ENCODE assay signal across 1 cellular context in the genomic region with DNA sequence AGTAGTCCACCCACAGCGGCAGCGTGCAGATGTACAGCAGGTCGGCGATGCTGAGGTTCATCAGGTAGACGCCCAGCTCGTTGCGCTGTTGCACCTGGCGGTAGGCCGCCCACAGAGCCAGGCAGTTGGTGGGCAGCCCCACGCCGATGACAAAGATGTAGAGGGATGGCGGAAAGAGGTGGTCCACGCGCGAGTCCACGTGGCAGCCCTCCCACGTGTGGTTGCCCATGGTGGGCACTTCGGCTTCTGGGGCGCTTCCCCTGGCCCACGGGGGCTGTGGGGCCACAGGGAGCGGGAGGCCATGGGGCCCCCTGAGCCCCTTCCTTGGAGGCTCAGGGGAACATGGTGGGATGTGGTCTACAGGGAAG.
TF ChIP-seq lines count a peak whose summit lies in the region.

No MANE protein-coding gene starts in this region.

TF ChIP-seq in endothelial cell of umbilical vein, 7 proteins besides CTCF, POLR2A, EP300 and RAD21 (continued from another document):
- TF ChIP-seq GATA2 (IDR thresholded peaks at IDR 0.05; ENCODE audit: insufficient read depth, insufficient read length, low read depth, low read length): no peak
TF ChIP-seq in endothelial cell of umbilical vein: peak in this region for 0.
